ENCODE assay signal across 21 cellular contexts in genomic region chr18:12155996-12156395, GRCh38.
"Had no signal": no experiment of that assay in that cellular context is flagged by ENCODE, and none has a peak within 500 bp of the region (broad histone marks: within the 10 kb centered on the region; RNA-seq: fewer than 3 reads in every experiment).

No MANE protein-coding gene starts in this region.

- H3K9me3 ChIP-seq: gastroesophageal sphincter, sigmoid colon, stomach, suprapubic skin, upper lobe of right lung had no signal

- H3K27me3 ChIP-seq: gastroesophageal sphincter, sigmoid colon, stomach, suprapubic skin, upper lobe of right lung had no signal

- H3K36me3 ChIP-seq: gastroesophageal sphincter, sigmoid colon, stomach, suprapubic skin, upper lobe of right lung had no signal

- DNase-seq: activated CD4-positive, alpha-beta T cell treated with anti-CD3 and anti-CD28 coated beads for 1 hour; activated CD4-positive, alpha-beta T cell treated with anti-CD3 and anti-CD28 coated beads, Interleukin-2, amount 50 U/mL, for 1 hour; activated CD8-positive, alpha-beta T cell treated with anti-CD3 and anti-CD28 coated beads, Interleukin-2, amount 10 ng/mL, durations not matched to agents 7 days and 5 days; activated gamma-delta T cell; activated naive CD4-positive, alpha-beta T cell treated with anti-CD3 and anti-CD28 coated beads, Interleukin-2, amount 50 U/mL, for 16 hours; activated naive CD8-positive, alpha-beta T cell treated with anti-CD3 and anti-CD28 coated beads, Interleukin-2, amount 50 U/mL, for 24 hours; anterior cingulate cortex; head of caudate nucleus; islet precursor cell; left cardiac atrium; naive B cell; occipital lobe; retina; sigmoid colon; stimulated activated CD4-positive, alpha-beta T cell treated with anti-CD3 and anti-CD28 coated beads, Interleukin-15, amount 100 ng/mL, for 24 hours; stomach; T-cell; upper lobe of right lung had no signal

- H3K27ac ChIP-seq: gastroesophageal sphincter, sigmoid colon, stomach, suprapubic skin, upper lobe of right lung had no signal

- H3K4me1 ChIP-seq: gastroesophageal sphincter, sigmoid colon, stomach, suprapubic skin, upper lobe of right lung had no signal

- H3K4me3 ChIP-seq: gastroesophageal sphincter, sigmoid colon, smooth muscle cell, stomach, suprapubic skin, upper lobe of right lung had no signal
